Comparison of ENCODE assay signal across 18 cellular contexts in the genomic region with DNA sequence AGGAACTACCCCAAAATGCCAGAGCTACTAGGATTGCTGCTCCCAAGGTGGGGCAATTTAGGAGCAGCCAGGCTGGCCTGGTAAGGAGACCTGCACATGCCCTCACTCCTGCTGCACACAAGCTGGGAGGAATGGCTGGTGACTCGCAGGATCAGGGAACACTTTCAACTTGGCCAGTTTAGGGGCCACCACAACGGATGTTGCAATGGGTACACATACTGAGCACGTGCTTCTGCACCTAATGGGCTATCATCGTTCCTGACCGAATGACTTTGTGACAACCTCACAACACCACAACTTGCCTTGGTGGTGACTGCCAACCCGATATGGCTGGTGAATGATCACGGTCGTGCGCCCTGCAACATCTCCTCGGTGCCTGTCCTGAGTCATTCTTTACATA.
DNase-seq lines count a peak whose midpoint lies in the region; ATAC-seq, FAIRE-seq and TF ChIP-seq lines count a peak whose summit lies in the region.
"Had no signal": no experiment of that assay in that cellular context is flagged by ENCODE, and none has a peak within 500 bp of the region (broad histone marks: within the 10 kb centered on the region; RNA-seq: fewer than 3 reads in every experiment).

No MANE protein-coding gene starts in this region.

- no peak overlapping the region for H3K4me3 ChIP-seq in astrocyte (ENCODE audit: insufficient read depth, low read depth, low read length)
- H3K4me3 ChIP-seq in fibroblast of villous mesenchyme (ENCODE audit: low read depth, low read length): no peak overlapping the region
- no peak overlapping the region for H3K4me3 ChIP-seq in smooth muscle cell
- no peak overlapping the region for H3K4me3 ChIP-seq in CD8-positive, alpha-beta memory T cell (ENCODE audit: low read length)
- H3K4me3 ChIP-seq: BLaER1 treated with 17β-estradiol and CSF1 and Interleukin-3, amounts not matched to agents 10 nM and 100 nM; GM23338; SK-N-MC had no signal

- FAIRE-seq in astrocyte (lab: Jason Lieb, UNC) (no peak), HTR-8/SVneo (lab: Jason Lieb, UNC) (no peak)
- FAIRE-seq: G401.6, GM12891 had no signal

- H3K4me1 Mint-ChIP-seq in astrocyte (ENCODE audit: low read depth, unreplicated experiment): peaks cover 33% of the 10 kb centered on the region
- H3K4me1 Mint-ChIP-seq in CD8-positive, alpha-beta memory T cell: peaks cover 17 to 22% (median 21%) of the 10 kb centered on the region in 3 donors

- H3K36me3 ChIP-seq in astrocyte (ENCODE audit: insufficient read depth, low read length): no peaks in the 10 kb centered on the region
- H3K36me3 ChIP-seq in smooth muscle cell (ENCODE audit: low read depth): no peaks in the 10 kb centered on the region
- no peaks in the 10 kb centered on the region for H3K36me3 ChIP-seq in CD8-positive, alpha-beta memory T cell (ENCODE audit: insufficient read depth, low read length)
- H3K36me3 ChIP-seq: BLaER1 treated with 17β-estradiol and CSF1 and Interleukin-3, amounts not matched to agents 10 nM and 100 nM had no signal

- no peaks in the 10 kb centered on the region for H4K20me1 ChIP-seq in astrocyte (ENCODE audit: insufficient read depth, low read length)
- H4K20me1 ChIP-seq in smooth muscle cell (ENCODE audit: low read depth): no peaks in the 10 kb centered on the region
- H4K20me1 ChIP-seq: BLaER1 treated with 17β-estradiol and CSF1 and Interleukin-3, amounts not matched to agents 10 nM and 100 nM had no signal

- H3K4me1 ChIP-seq in astrocyte (ENCODE audit: insufficient read depth, low read length) (peaks cover 4% of the 10 kb centered on the region), smooth muscle cell (ENCODE audit: low read depth) (peaks cover 3% of the 10 kb centered on the region)
- peaks cover 6% of the 10 kb centered on the region for H3K4me1 ChIP-seq in CD8-positive, alpha-beta memory T cell (ENCODE audit: insufficient read depth, low read length)

- ATAC-seq in GM18873 (IDR thresholded peaks at IDR 0.05; ENCODE audit: low FRiP score, unreplicated experiment): no peak
- ATAC-seq: GM23338 had no signal

- no peak overlapping the region for H3K27ac ChIP-seq in astrocyte (ENCODE audit: low read depth, low read length)
- peak overlapping the region; percentile 74 for H3K27ac ChIP-seq in smooth muscle cell (ENCODE audit: low read depth)
- no peak overlapping the region for H3K27ac ChIP-seq in CD8-positive, alpha-beta memory T cell (ENCODE audit: low read depth, low read length)
- H3K27ac ChIP-seq: HL-60, SK-N-MC had no signal

- no peak overlapping the region for H3K4me3 Mint-ChIP-seq in astrocyte (ENCODE audit: unreplicated experiment)
- no peak overlapping the region for H3K4me3 Mint-ChIP-seq in CD8-positive, alpha-beta memory T cell
- H3K4me3 Mint-ChIP-seq: GM23338 had no signal

- DNase-seq in EL (peak; percentile 31), astrocyte (ENCODE audit: low read depth) (no peak), fibroblast of villous mesenchyme (ENCODE audit: low read depth) (peak; percentile 45), smooth muscle cell (lab: John Stamatoyannopoulos, UW; ENCODE audit: unreplicated experiment) (no peak), HTR-8/SVneo (ENCODE audit: insufficient read length, low spot score) (no peak)
- no peak for DNase-seq in CD8-positive, alpha-beta memory T cell
- DNase-seq: KBM-7, NCI-H1105 treated with DMSO at 0.1 percent for 48 hours, NCI-H187 treated with DMSO at 0.1 percent for 48 hours, NCI-H446, NCI-H748 treated with DMSO at 0.1 percent for 48 hours had no signal

- H3F3A ChIP-seq in smooth muscle cell (ENCODE audit: low read depth): no peaks in the 10 kb centered on the region

- CTCF ChIA-PET in CD8-positive, alpha-beta memory T cell (lab: Charles Lee): no interaction called here

- H3K79me2 ChIP-seq in astrocyte (ENCODE audit: insufficient read depth, low read length) (no peaks in the 10 kb centered on the region), smooth muscle cell (ENCODE audit: low read depth) (no peaks in the 10 kb centered on the region)

- 84% methylated on average over 10 of the region's 10 CpGs for WGBS in smooth muscle cell (ENCODE audit: low lambda C conversion rate)

- POLR2A ChIA-PET in CD8-positive, alpha-beta memory T cell (lab: Charles Lee): no interaction called here

- H3K9me3 Mint-ChIP-seq in astrocyte (ENCODE audit: unreplicated experiment): peaks cover 4% of the 10 kb centered on the region
- no peaks in the 10 kb centered on the region for H3K9me3 Mint-ChIP-seq in CD8-positive, alpha-beta memory T cell
- H3K9me3 Mint-ChIP-seq: GM23338 had no signal

- peaks cover 33% of the 10 kb centered on the region for H3K27me3 ChIP-seq in astrocyte (ENCODE audit: insufficient read depth, low read length)
- no peaks in the 10 kb centered on the region for H3K27me3 ChIP-seq in smooth muscle cell (ENCODE audit: low read depth)
- H3K27me3 ChIP-seq in CD8-positive, alpha-beta memory T cell (ENCODE audit: insufficient read depth, low read length, poor library complexity, severe bottlenecking): no peaks in the 10 kb centered on the region
- H3K27me3 ChIP-seq: BLaER1 treated with 17β-estradiol and CSF1 and Interleukin-3, amounts not matched to agents 10 nM and 100 nM had no signal

- H2AFZ ChIP-seq in astrocyte (ENCODE audit: low read depth, low read length) (no peak overlapping the region), smooth muscle cell (ENCODE audit: low read depth) (no peak overlapping the region)
- H2AFZ ChIP-seq: GM23338 had no signal

- peaks cover 3% of the 10 kb centered on the region for H3K27me3 Mint-ChIP-seq in astrocyte (ENCODE audit: low read depth, unreplicated experiment)
- H3K27me3 Mint-ChIP-seq in CD8-positive, alpha-beta memory T cell: peaks cover 8 to 39% of the 10 kb centered on the region in 2 donors

- no peak overlapping the region for H3K9ac ChIP-seq in astrocyte (ENCODE audit: low read length)
- peak overlapping the region; percentile 1 for H3K9ac ChIP-seq in smooth muscle cell (ENCODE audit: low read depth)
- H3K9ac ChIP-seq: BLaER1 treated with 17β-estradiol and CSF1 and Interleukin-3, amounts not matched to agents 10 nM and 100 nM had no signal

- no peaks in the 10 kb centered on the region for H3K36me3 Mint-ChIP-seq in astrocyte (ENCODE audit: low read depth, unreplicated experiment)
- no peaks in the 10 kb centered on the region for H3K36me3 Mint-ChIP-seq in CD8-positive, alpha-beta memory T cell

- H3K4me2 ChIP-seq in astrocyte (ENCODE audit: low read length) (no peak overlapping the region), smooth muscle cell (peak overlapping the region; percentile 49)
- H3K4me2 ChIP-seq: GM23338 had no signal

- no peaks in the 10 kb centered on the region for H3K9me3 ChIP-seq in astrocyte (ENCODE audit: insufficient read depth, low read depth, low read length)
- no peaks in the 10 kb centered on the region for H3K9me3 ChIP-seq in smooth muscle cell (replicated peaks; ENCODE audit: low read depth)
- H3K9me3 ChIP-seq in CD8-positive, alpha-beta memory T cell (ENCODE audit: low read length): no peaks in the 10 kb centered on the region

- peak overlapping the region; percentile 89 for H3K27ac Mint-ChIP-seq in astrocyte (ENCODE audit: unreplicated experiment)
- H3K27ac Mint-ChIP-seq in CD8-positive, alpha-beta memory T cell: no peak overlapping the region
- H3K27ac Mint-ChIP-seq: GM23338 had no signal

- TF ChIP-seq CTCF in astrocyte (IDR thresholded peaks at IDR 0.05; ENCODE audit: insufficient read depth, low read depth, low read length): no peak
- no peak for TF ChIP-seq CTCF in fibroblast of villous mesenchyme (IDR thresholded peaks at IDR 0.05; ENCODE audit: insufficient read depth, low read depth, low read length)
- no peak for TF ChIP-seq CTCF in smooth muscle cell (IDR thresholded peaks at IDR 0.05; ENCODE audit: borderline replicate concordance, insufficient read depth, poor library complexity, severe bottlenecking)

Comparison
In these comparisons a context has a peak if more than half of its experiments do, and no peak if none do; other contexts are left out.
1. DNase-seq: peak in EL (single experiment) and fibroblast of villous mesenchyme (single experiment); none in astrocyte (single experiment), smooth muscle cell (single experiment), CD8-positive, alpha-beta memory T cell (0 of 5) and HTR-8/SVneo (single experiment).